Comparison of ENCODE assay signal across 14 cellular contexts in the genomic region with DNA sequence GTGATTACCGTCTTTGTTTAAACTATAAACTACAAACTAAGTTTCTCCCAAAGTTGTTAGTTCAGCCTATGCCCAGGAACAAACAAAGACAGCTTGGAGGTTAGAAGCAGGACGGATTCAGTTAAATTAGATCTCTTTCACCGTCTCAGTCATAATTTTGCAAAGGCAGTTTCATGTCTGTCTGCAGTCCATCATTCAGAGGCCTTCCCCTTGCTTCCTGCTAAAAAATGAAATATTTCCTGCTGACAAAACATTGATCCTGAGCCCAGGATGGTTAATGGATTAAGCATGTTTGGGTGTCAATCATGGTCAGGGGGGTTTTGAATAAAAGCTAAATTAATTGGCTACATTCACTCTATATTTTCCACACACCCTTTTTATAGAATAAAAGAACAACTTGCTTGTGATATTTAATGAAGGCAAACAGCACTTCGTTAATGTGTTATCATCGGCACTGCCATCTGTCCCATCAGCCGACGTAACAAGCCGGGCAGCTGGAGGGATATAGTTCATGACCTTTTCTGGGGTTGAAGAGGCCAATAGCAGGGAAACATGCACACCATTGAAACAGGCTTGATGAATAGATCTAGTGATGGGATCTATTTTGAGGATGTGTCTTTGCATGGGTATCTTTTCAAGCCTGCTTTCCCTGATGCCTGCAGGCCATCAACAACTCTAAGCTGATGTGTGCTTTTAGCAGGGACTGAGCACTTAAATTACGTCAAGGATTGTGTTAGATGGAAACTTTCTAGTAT.
DNase-seq lines count a peak whose midpoint lies in the region; TF ChIP-seq lines count a peak whose summit lies in the region.
"Had no signal": no experiment of that assay in that cellular context is flagged by ENCODE, and none has a peak within 500 bp of the region (broad histone marks: within the 10 kb centered on the region; RNA-seq: fewer than 3 reads in every experiment).

No MANE protein-coding gene starts in this region.

- TF ChIP-seq CTCF in neural crest cell (conservative IDR thresholded peaks at IDR 0.05) (no peak), GM10266 (IDR thresholded peaks at IDR 0.05; ENCODE audit: control insufficient read depth, insufficient read depth, low read depth, missing control alignments) (no peak)

- peaks cover 8% of the 10 kb centered on the region for H3K9me3 Mint-ChIP-seq in neural crest cell
- H3K9me3 Mint-ChIP-seq: H9 had no signal

- no peak overlapping the region for H3K27ac Mint-ChIP-seq in neural crest cell (ENCODE audit: unreplicated experiment)
- H3K27ac Mint-ChIP-seq: GM23338, H9 had no signal

- no peaks in the 10 kb centered on the region for H3K27me3 Mint-ChIP-seq in neural crest cell (ENCODE audit: low read depth)
- H3K27me3 Mint-ChIP-seq: CD8-positive, alpha-beta memory T cell had no signal

- no peaks in the 10 kb centered on the region for H3K36me3 Mint-ChIP-seq in neural crest cell (ENCODE audit: low read depth)
- H3K36me3 Mint-ChIP-seq: CD8-positive, alpha-beta memory T cell had no signal

- peaks cover 11% of the 10 kb centered on the region for H3K4me1 Mint-ChIP-seq in neural crest cell
- H3K4me1 Mint-ChIP-seq: CD8-positive, alpha-beta memory T cell; GM23338 had no signal

- H3K4me3 Mint-ChIP-seq in neural crest cell, result peak overlapping the region; percentile 48
- H3K4me3 Mint-ChIP-seq: CD8-positive, alpha-beta memory T cell; GM23338; H9 had no signal

- peak; percentile 53 for DNase-seq in NCI-H748 (lab: John Stamatoyannopoulos, UW; ENCODE audit: unreplicated experiment)
- DNase-seq in NCI-H748 treated with DMSO at 0.1 percent for 48 hours (lab: John Stamatoyannopoulos, UW), result no peak
- peak; percentile 68 for DNase-seq in NCI-H2171 (lab: John Stamatoyannopoulos, UW)
- peak; percentile 37 to 73 for DNase-seq in SHP77 (lab: John Stamatoyannopoulos, UW)
- no peak for DNase-seq in neural crest cell (ENCODE audit: low read depth, low spot score)
- DNase-seq in glomerular visceral epithelial cell (ENCODE audit: extremely low spot score), result no peak
- DNase-seq in activated CD4-positive, CD25-positive, alpha-beta regulatory T cell treated with anti-CD3 and anti-CD28 coated beads, Interleukin-2, amount 50 U/mL, for 72 hours, result no peak
- DNase-seq in GM10266 (ENCODE audit: extremely low spot score), result no peak
- DNase-seq: AML-193; Caco-2; CD8-positive, alpha-beta memory T cell; DMS79; H9 had no signal

Comparison
In these comparisons a context has a peak if more than half of its experiments do, and no peak if none do; other contexts are left out.
1. DNase-seq: peak in NCI-H748 (single experiment), NCI-H2171 (single experiment) and SHP77 (2 of 2); none in NCI-H748 treated with DMSO at 0.1 percent for 48 hours (single experiment), neural crest cell (single experiment), glomerular visceral epithelial cell (single experiment), activated CD4-positive, CD25-positive, alpha-beta regulatory T cell treated with anti-CD3 and anti-CD28 coated beads, Interleukin-2, amount 50 U/mL, for 72 hours (single experiment) and GM10266 (single experiment).